ENCODE assay signal across 8 cellular contexts in the genomic region with DNA sequence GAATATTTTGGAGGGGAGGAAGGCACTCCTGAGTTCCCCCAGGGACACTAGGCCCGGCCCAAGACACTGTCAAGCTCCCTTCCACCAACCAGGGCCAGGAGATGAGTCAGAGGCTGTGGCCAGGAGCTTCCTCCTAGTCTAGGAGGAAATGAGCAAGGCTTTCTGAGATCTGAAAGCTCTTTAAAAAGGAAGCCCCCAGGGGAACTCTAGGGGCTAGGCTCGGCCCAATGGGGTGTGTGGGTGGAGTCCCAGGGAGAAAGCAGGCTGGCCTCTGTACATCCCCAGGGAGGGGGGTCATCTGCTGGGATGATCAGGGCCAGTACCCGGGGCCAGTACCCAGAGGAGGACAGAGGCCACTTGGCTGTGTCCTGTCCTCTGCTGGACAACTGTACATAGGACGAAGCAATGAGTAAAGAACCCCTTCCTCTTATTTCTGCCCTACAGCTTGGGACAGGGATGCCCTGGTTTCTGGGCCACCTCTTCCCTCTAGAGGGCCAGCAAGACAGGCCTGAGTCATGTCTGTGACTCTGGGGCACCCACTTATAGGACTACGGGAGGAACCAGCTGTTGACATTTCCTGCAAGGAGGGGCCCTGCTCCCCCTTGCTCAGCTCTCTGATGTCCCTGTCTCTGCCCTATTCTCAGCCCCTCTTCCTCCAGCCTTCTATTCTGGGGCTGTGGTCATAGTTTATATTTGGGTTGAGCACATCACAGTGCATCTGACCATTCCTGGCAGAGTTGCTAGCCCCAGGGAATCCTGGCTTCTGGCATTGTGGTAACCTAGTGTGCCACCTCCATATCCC. TPM values are rescaled to one million over a fixed set of nuclear protein-coding genes. Genes with fewer than 3 reads are reported as not detected.
DNase-seq lines count a peak whose midpoint lies in the region; ATAC-seq and TF ChIP-seq lines count a peak whose summit lies in the region.

No MANE protein-coding gene starts in this region.

- H3K4me3 ChIP-seq in HUES48 (ENCODE audit: low read depth, low read length) = no peak overlapping the region
- H3K4me3 ChIP-seq in choroid plexus epithelial cell (ENCODE audit: low read depth, low read length) = peak overlapping the region; percentile 12
- H3K4me3 ChIP-seq in mesodermal cell (ENCODE audit: extremely low read depth, insufficient read depth, low read length, poor library complexity, severe bottlenecking) = peak overlapping the region; percentile 86

- TF ChIP-seq CTCF in choroid plexus epithelial cell (conservative IDR thresholded peaks at IDR 0.05; ENCODE audit: low read depth, low read length) = no peak

- H3K27ac ChIP-seq in HUES48 (ENCODE audit: low read depth, low read length) = peak overlapping the region; percentile 47
- H3K27ac ChIP-seq in mesodermal cell (ENCODE audit: low read depth, low read length, severe bottlenecking) = peak overlapping the region; percentile 96

- no peaks in the 10 kb centered on the region for H3K9me3 ChIP-seq in HUES48 (ENCODE audit: control insufficient read depth, insufficient read depth, low read length)
- H3K9me3 ChIP-seq in mesodermal cell (ENCODE audit: control insufficient read depth, low read length) = no peaks in the 10 kb centered on the region

- H3K36me3 ChIP-seq in HUES48 (ENCODE audit: control insufficient read depth, insufficient read depth, low read length) (peaks cover 3% of the 10 kb centered on the region), mesodermal cell (ENCODE audit: control insufficient read depth, insufficient read depth, low read length) (peaks cover 13% of the 10 kb centered on the region)

- peaks cover 34% of the 10 kb centered on the region for H3K4me1 ChIP-seq in HUES48 (ENCODE audit: control insufficient read depth, insufficient read depth, low read length)
- peaks cover 68% of the 10 kb centered on the region for H3K4me1 ChIP-seq in mesodermal cell (ENCODE audit: control insufficient read depth, insufficient read depth, low read length, poor library complexity, severe bottlenecking)

- DNase-seq in CMK (ENCODE audit: low read depth) (peak; percentile 70), choroid plexus epithelial cell (ENCODE audit: low read depth) (peak; percentile 88), OCI-M2 (lab: John Stamatoyannopoulos, UW; ENCODE audit: unreplicated experiment) (no peak)
- peak; percentile 49 for DNase-seq in activated CD4-positive, CD25-positive, alpha-beta regulatory T cell treated with anti-CD3 and anti-CD28 coated beads, Interleukin-2, amount 50 U/mL, for 16 hours (ENCODE audit: low read depth, low spot score)
- peak; percentile 85 for DNase-seq in stimulated activated CD8-positive, alpha-beta memory T cell treated with anti-CD3 and anti-CD28 coated beads, Interleukin-4, amount 100 ng/mL, for 48 hours

- 56 to 72% methylated on average over 4 to 5 of the region's 5 CpGs for WGBS in mesodermal cell (ENCODE audit: insufficient coverage in 2 of 2), 2 experiments

- H3K9ac ChIP-seq in HUES48 (ENCODE audit: low read depth, low read length) = no peak overlapping the region

- peak; percentile 50 for ATAC-seq in GM21423 (IDR thresholded peaks at IDR 0.05; ENCODE audit: unreplicated experiment)

- peaks cover 14% of the 10 kb centered on the region for H3K27me3 ChIP-seq in HUES48 (ENCODE audit: control insufficient read depth, insufficient read depth, low read length)

RNA-seq across cellular contexts. Expression of gene FHOD1, which starts 2.7 kb away (rescaled TPM):
- polyA plus RNA-seq in mesodermal cell (2013, experiment 1 of 2) = 71.7 TPM
- polyA plus RNA-seq in mesodermal cell (2013, experiment 2 of 2) = 59.8 TPM

RNA-seq across cellular contexts. Expression of gene SLC9A5, which starts 4.2 kb away (rescaled TPM):
- 8.8 TPM for polyA plus RNA-seq in mesodermal cell (2013, experiment 1 of 2)
- polyA plus RNA-seq in mesodermal cell (2013, experiment 2 of 2) = 7.5 TPM

RNA-seq across cellular contexts. Expression of gene TMEM208, which starts 17.7 kb away (rescaled TPM):
- 44.5 TPM for polyA plus RNA-seq in mesodermal cell (2013, experiment 1 of 2)
- polyA plus RNA-seq in mesodermal cell (2013, experiment 2 of 2) = 37.3 TPM

RNA-seq across cellular contexts. Expression of gene PLEKHG4, which starts 34.7 kb away (rescaled TPM):
- polyA plus RNA-seq in mesodermal cell (2013, experiment 1 of 2) = 2.7 TPM
- 3.4 TPM for polyA plus RNA-seq in mesodermal cell (2013, experiment 2 of 2)

RNA-seq across cellular contexts. Expression of gene ELMO3, which starts 45.7 kb away (rescaled TPM):
- polyA plus RNA-seq in mesodermal cell (2013, experiment 1 of 2) = 2.7 TPM
- 2.3 TPM for polyA plus RNA-seq in mesodermal cell (2013, experiment 2 of 2)
